8 cellular contexts compared by ENCODE assay signal in the genomic region with DNA sequence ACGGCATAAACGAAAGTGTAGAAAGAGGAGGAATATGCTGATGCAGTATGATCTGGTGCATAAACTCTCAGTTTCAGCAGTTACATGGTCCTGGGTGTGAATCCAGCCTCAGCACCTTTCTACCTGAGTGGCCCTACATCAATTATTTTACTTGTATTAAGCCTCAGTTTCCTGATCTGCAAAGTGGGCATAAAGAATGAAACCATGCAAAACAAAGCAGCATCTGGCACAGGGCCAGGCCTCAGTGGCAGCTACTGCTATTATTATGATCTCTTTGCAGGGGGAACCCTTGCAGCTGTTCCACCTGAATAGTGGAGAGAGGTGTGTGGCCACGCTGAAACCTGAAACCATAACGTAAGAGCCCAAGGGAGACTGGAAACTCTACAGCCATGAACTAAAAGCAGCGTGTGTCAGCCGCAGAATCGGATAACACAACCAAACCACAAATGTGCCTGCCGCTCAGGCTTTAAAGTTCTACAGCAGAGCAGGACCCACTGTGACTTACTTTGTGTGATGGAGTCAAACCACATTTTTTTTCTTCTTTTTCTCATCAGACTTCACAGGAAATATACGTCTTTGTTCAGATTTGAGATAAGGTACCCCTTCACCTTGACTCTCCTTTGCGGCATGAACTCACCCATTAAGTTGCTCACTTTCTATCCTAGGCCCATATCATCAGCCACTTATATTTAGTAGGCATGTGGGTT. TPM values are rescaled to one million over a fixed set of nuclear protein-coding genes. Genes with fewer than 3 reads are reported as not detected.
DNase-seq lines count a peak whose midpoint lies in the region; ATAC-seq and TF ChIP-seq lines count a peak whose summit lies in the region.

No MANE protein-coding gene starts in this region.

- peaks cover 29% of the 10 kb centered on the region for H3K4me1 Mint-ChIP-seq in WTC11

- POLR2A ChIA-PET in WTC11 (lab: Charles Lee) = interaction anchor here (0.9 kb wide), 1 partner anchor 10 kb away, joined by 3 read pairs; no protein-coding TSS in a partner anchor

- no peak overlapping the region for H3K4me3 Mint-ChIP-seq in WTC11

- H3K36me3 Mint-ChIP-seq in WTC11 = no peaks in the 10 kb centered on the region

- ATAC-seq in GM21526 (IDR thresholded peaks at IDR 0.05; ENCODE audit: low FRiP score, unreplicated experiment) (peak; percentile 84), WTC11 (peak; percentile 75)

- peak overlapping the region; percentile 58; the same call in 1 of the 2 replicates for H3K27ac Mint-ChIP-seq in WTC11

- no peaks in the 10 kb centered on the region for H3K9me3 Mint-ChIP-seq in WTC11

- CTCF ChIA-PET in WTC11 (lab: Charles Lee) = interaction anchor here (0.8 to 1.0 kb wide), 2 partner anchors 9 to 10 kb away, joined by 3 read pairs; no protein-coding TSS in a partner anchor

- in situ Hi-C loops in KBM-7 (cut with MboI; ENCODE audit: low pct_unique_long_range_greater_than_20kb, low sequenced_read_pairs) = no loop called here

- TF ChIP-seq CTCF in WTC11 (IDR thresholded peaks at IDR 0.05) = no peak

- peak; percentile 68 for DNase-seq in Daoy (ENCODE audit: low read depth)
- peak; percentile 64 for DNase-seq in KBM-7
- no peak for DNase-seq in WTC11 (ENCODE audit: low spot score)
- peak; percentile 96 for DNase-seq in central memory CD4-positive, alpha-beta T cell
- DNase-seq in stimulated activated CD4-positive, alpha-beta T cell treated with anti-CD3 and anti-CD28 coated beads, Interleukin-4, amount 100 ng/mL, for 48 hours (ENCODE audit: low read depth in 2 of 2) = peak; percentile 42 to 81
- DNase-seq in hypothalamus (lab: John Stamatoyannopoulos, UW) = no peak
- no peak for DNase-seq in ecto neural progenitor cell (ENCODE audit: low spot score)

- H3K27me3 Mint-ChIP-seq in WTC11 (ENCODE audit: low read depth) = no peaks in the 10 kb centered on the region

TF ChIP-seq in WTC11, 78 proteins besides CTCF, POLR2A, EP300 and RAD21:
- no peak for TF ChIP-seq TP53 (CRISPR knock-in tag; IDR thresholded peaks at IDR 0.05)
- TF ChIP-seq ETV6 (CRISPR knock-in tag; IDR thresholded peaks at IDR 0.05) = 0 out of 2 replicates have a peak, but pooled peaks have one; percentile 22
- no peak for TF ChIP-seq RELA (CRISPR knock-in tag; IDR thresholded peaks at IDR 0.05; ENCODE audit: borderline replicate concordance)

RNA-seq across cellular contexts. Expression of gene FOS, which starts 29.2 kb away (rescaled TPM):
- 8.8 and 9.1 TPM in 2 replicates for total RNA-seq in Daoy (2014; rRNA removed; shearing (Covaris generic))
- total RNA-seq in WTC11 (2021) = 23.9 to 57.4 TPM (median 50.8 TPM) in 3 replicates

Comparison
In these comparisons a context has a peak if more than half of its experiments do, and no peak if none do; other contexts are left out.
1. DNase-seq: peak in Daoy (single experiment), KBM-7 (single experiment), central memory CD4-positive, alpha-beta T cell (single experiment) and stimulated activated CD4-positive, alpha-beta T cell treated with anti-CD3 and anti-CD28 coated beads, Interleukin-4, amount 100 ng/mL, for 48 hours (2 of 2); none in WTC11 (single experiment), hypothalamus (0 of 51) and ecto neural progenitor cell (single experiment).